In genomic region chr4:5712517-5712916, GRCh38 we compare ENCODE assay signal across 12 cellular contexts. TPM values are rescaled to one million over a fixed set of nuclear protein-coding genes. Genes with fewer than 3 reads are reported as not detected.
DNase-seq lines count a peak whose midpoint lies in the region; ATAC-seq and TF ChIP-seq lines count a peak whose summit lies in the region.
"Had no signal": no experiment of that assay in that cellular context is flagged by ENCODE, and none has a peak within 500 bp of the region (broad histone marks: within the 10 kb centered on the region; RNA-seq: fewer than 3 reads in every experiment).

No MANE protein-coding gene starts in this region.

- CTCF ChIA-PET in AG04450 (lab: Charles Lee) = no interaction called here

- peaks cover 22% of the 10 kb centered on the region for H3K36me3 ChIP-seq in RWPE2 (ENCODE audit: low read depth)
- no peaks in the 10 kb centered on the region for H3K36me3 ChIP-seq in upper lobe of right lung
- H3K36me3 ChIP-seq: pancreas had no signal

- peaks cover 6% of the 10 kb centered on the region for H3K9me3 ChIP-seq in AG04450 (ENCODE audit: control insufficient read depth, insufficient read depth, low read length)
- H3K9me3 ChIP-seq in RWPE2 (ENCODE audit: severe bottlenecking) = peaks cover 3% of the 10 kb centered on the region
- H3K9me3 ChIP-seq in upper lobe of right lung = no peaks in the 10 kb centered on the region
- H3K9me3 ChIP-seq: pancreas, testis had no signal

- H3K27me3 ChIP-seq in AG04450 (ENCODE audit: control insufficient read depth, insufficient read depth, low read length) (no peaks in the 10 kb centered on the region), RWPE2 (ENCODE audit: insufficient read depth, poor library complexity, severe bottlenecking) (no peaks in the 10 kb centered on the region), upper lobe of right lung (no peaks in the 10 kb centered on the region)
- H3K27me3 ChIP-seq: pancreas, testis had no signal

- POLR2A ChIA-PET in AG04450 (lab: Yijun Ruan, JAX) = no interaction called here

- H3K27ac ChIP-seq in AG04450 (ENCODE audit: low read depth, low read length) (peak overlapping the region; percentile 58), RWPE2 (ENCODE audit: poor library complexity, severe bottlenecking) (peak overlapping the region; percentile 62), upper lobe of right lung (no peak overlapping the region)

- DNase-seq in AG04450 (ENCODE audit: low read depth, low spot score) (no peak), RWPE2 (ENCODE audit: low spot score) (no peak), foreskin fibroblast (peak; percentile 38 to 64), upper lobe of right lung (no peak), UCSD-AML1 (lab: John Stamatoyannopoulos, UW; ENCODE audit: unreplicated experiment) (no peak), anterior cingulate cortex (lab: John Stamatoyannopoulos, UW) (no peak), erythroblast (lab: John Stamatoyannopoulos, UW) (no peak)
- DNase-seq: activated CD4-positive, alpha-beta T cell treated with anti-CD3 and anti-CD28 coated beads, Interleukin-2, amount 50 U/mL, for 1 hour; NCI-H2171 treated with DMSO at 0.1 percent for 48 hours; pancreas; testis had no signal

- H3K4me3 ChIP-seq in AG04450 (ENCODE audit: low read depth, low read length) (peak overlapping the region; percentile 91), RWPE2 (ENCODE audit: severe bottlenecking) (no peak overlapping the region), foreskin fibroblast (ENCODE audit: low read depth in 1 of 2, low read length in 2 of 2) (peak overlapping the region; percentile 67 to 84), upper lobe of right lung (no peak overlapping the region)

- TF ChIP-seq CTCF in AG04450 (IDR thresholded peaks at IDR 0.05; ENCODE audit: low read depth, low read length) (no peak), RWPE2 (IDR thresholded peaks at IDR 0.05; ENCODE audit: poor library complexity, severe bottlenecking) (no peak), foreskin fibroblast (IDR thresholded peaks at IDR 0.05; ENCODE audit: low read depth, low read length) (no peak), upper lobe of right lung (IDR thresholded peaks at IDR 0.05) (no peak)

- ATAC-seq in GM18907 (IDR thresholded peaks at IDR 0.05; ENCODE audit: unreplicated experiment) (peak; percentile 48), RWPE2 (ENCODE audit: low read depth) (peak; percentile 10; the same call in 1 of the 3 replicates), upper lobe of right lung (no peak)
- ATAC-seq: pancreas had no signal

- intact Hi-C loops in upper lobe of right lung (cut with DNase I) = no loop called here

- TF ChIP-seq POLR2A in erythroblast (IDR thresholded peaks at IDR 0.05; ENCODE audit: low read length) = no peak

- H3K4me1 ChIP-seq in RWPE2 (ENCODE audit: insufficient read depth, poor library complexity, severe bottlenecking) (peaks cover 15% of the 10 kb centered on the region), upper lobe of right lung (peaks cover 16% of the 10 kb centered on the region)

RNA-seq across cellular contexts. Expression of gene EVC, which starts 1.5 kb away (rescaled TPM):
- polyA plus RNA-seq in AG04450 (2011; rRNA removed) = 11.5 and 15.8 TPM in 2 replicates
- 21.9 and 22.1 TPM in 2 replicates for polyA minus RNA-seq in AG04450 (2011; rRNA and poly(A)+ RNA removed)
- total RNA-seq in upper lobe of right lung = 27.6 TPM

RNA-seq across cellular contexts. Expression of gene EVC2, which starts 4.2 kb away (rescaled TPM):
- polyA plus RNA-seq in AG04450 (2011; rRNA removed) = 2.1 and 2.9 TPM in 2 replicates
- polyA minus RNA-seq in AG04450 (2011; rRNA and poly(A)+ RNA removed) = 7.0 and 7.8 TPM in 2 replicates
- total RNA-seq in upper lobe of right lung = 6.3 TPM

Comparison
In these comparisons a context has a peak if more than half of its experiments do, and no peak if none do; other contexts are left out.
1. DNase-seq: peak in foreskin fibroblast (2 of 2); none in AG04450 (single experiment), RWPE2 (single experiment), upper lobe of right lung (single experiment), UCSD-AML1 (single experiment), anterior cingulate cortex (0 of 58) and erythroblast (0 of 2).
2. H3K4me3 ChIP-seq: peak in AG04450 (single experiment) and foreskin fibroblast (2 of 2); none in RWPE2 (single experiment) and upper lobe of right lung (single experiment).